16 cellular contexts compared by ENCODE assay signal in genomic region chr16:52491216-52491615, GRCh38. TPM values are rescaled to one million over a fixed set of nuclear protein-coding genes. Genes with fewer than 3 reads are reported as not detected.
A peak's percentile ranks its signal among the peaks of the same experiment; 100 is the strongest.
DNase-seq lines count a peak whose midpoint lies in the region; ATAC-seq and TF ChIP-seq lines count a peak whose summit lies in the region.
"Had no signal": no experiment of that assay in that cellular context is flagged by ENCODE, and none has a peak within 500 bp of the region (broad histone marks: within the 10 kb centered on the region; RNA-seq: fewer than 3 reads in every experiment).

No MANE protein-coding gene starts in this region.

- no peak overlapping the region for H3K23ac ChIP-seq in IMR-90 (ENCODE audit: low read depth, low read length)

- H4K8ac ChIP-seq in IMR-90 (ENCODE audit: low read depth in 2 of 2, low read length in 2 of 2) = no peak overlapping the region

- H4K5ac ChIP-seq in IMR-90 (ENCODE audit: low read depth, low read length) = no peak overlapping the region

- no peak overlapping the region for H3K9ac ChIP-seq in IMR-90 (ENCODE audit: low read depth, low read length)
- H3K9ac ChIP-seq: BLaER1 treated with 17β-estradiol and CSF1 and Interleukin-3, amounts not matched to agents 10 nM and 100 nM had no signal

- no peak overlapping the region for H3K4me3 Mint-ChIP-seq in progenitor cell of endocrine pancreas (ENCODE audit: low read depth)
- no peak overlapping the region for H3K4me3 Mint-ChIP-seq in type B pancreatic cell
- no peak overlapping the region for H3K4me3 Mint-ChIP-seq in naive thymus-derived CD4-positive, alpha-beta T cell
- H3K4me3 Mint-ChIP-seq: CD4-positive, CD25-positive, alpha-beta regulatory T cell had no signal

- no peak overlapping the region for H2BK20ac ChIP-seq in IMR-90 (ENCODE audit: low read depth, low read length)

- H3K56ac ChIP-seq in IMR-90 (ENCODE audit: extremely low read depth, insufficient read depth, low read length) = no peak overlapping the region

- H3K79me1 ChIP-seq in IMR-90 (ENCODE audit: low read depth in 1 of 2, low read length in 2 of 2) = no peaks in the 10 kb centered on the region

- in situ Hi-C loops in IMR-90 (cut with MboI; ENCODE audit: low sequenced_read_pairs) = no loop called here

- no peak overlapping the region for H4K91ac ChIP-seq in IMR-90 (ENCODE audit: insufficient read depth, low read depth, low read length)

- no peak for DNase-seq in IMR-90
- DNase-seq in medulla oblongata (ENCODE audit: extremely low spot score) = peak; percentile 64
- no peak for DNase-seq in progenitor cell of endocrine pancreas (ENCODE audit: low spot score, unreplicated experiment)
- no peak for DNase-seq in type B pancreatic cell (ENCODE audit: extremely low spot score, unreplicated experiment)
- no peak for DNase-seq in OCI-M2 (lab: John Stamatoyannopoulos, UW; ENCODE audit: unreplicated experiment)
- DNase-seq in naive thymus-derived CD4-positive, alpha-beta T cell = no peak
- DNase-seq: ACHN; CD4-positive, CD25-positive, alpha-beta regulatory T cell; DMS 273 treated with DMSO at 0.1 percent for 48 hours; H7 had no signal

- no peak overlapping the region for H2BK15ac ChIP-seq in IMR-90 (ENCODE audit: low read depth, low read length)

- POLR2A ChIA-PET in IMR-90 (lab: Charles Lee; ENCODE audit: unreplicated experiment) = no interaction called here
- POLR2A ChIA-PET in naive thymus-derived CD4-positive, alpha-beta T cell (lab: Charles Lee) = no interaction called here

- H3K4me3 ChIP-seq in IMR-90 (ENCODE audit: insufficient read depth, low read depth, low read length) = no peak overlapping the region
- no peak overlapping the region for H3K4me3 ChIP-seq in naive thymus-derived CD4-positive, alpha-beta T cell (ENCODE audit: low read length)
- H3K4me3 ChIP-seq: BLaER1 treated with 17β-estradiol and CSF1 and Interleukin-3, amounts not matched to agents 10 nM and 100 nM; GM12878; K562 had no signal

- no peak overlapping the region for H2BK5ac ChIP-seq in IMR-90 (ENCODE audit: low read depth, low read length, poor library complexity, severe bottlenecking)

- no CpG with 5 or more reads among the region's 1 CpG for WGBS in IMR-90 (ENCODE audit: extremely low coverage in 2 of 2, insufficient read length in 1 of 2), 2 experiments

- intact Hi-C loops in IMR-90 (cut with micrococcal nuclease) = no loop called here
- intact Hi-C loops in naive thymus-derived CD4-positive, alpha-beta T cell (cut with micrococcal nuclease) = no loop called here

- H2BK120ac ChIP-seq in IMR-90 (ENCODE audit: low read depth, low read length) = no peak overlapping the region

- TF ChIP-seq CTCF in 22Rv1 (IDR thresholded peaks at IDR 0.05) = no peak
- no peak for TF ChIP-seq CTCF in IMR-90 (conservative IDR thresholded peaks at IDR 0.05; ENCODE audit: low read depth, low read length)
- TF ChIP-seq CTCF in progenitor cell of endocrine pancreas (IDR thresholded peaks at IDR 0.05; ENCODE audit: unreplicated experiment) = no peak
- TF ChIP-seq CTCF in type B pancreatic cell (conservative IDR thresholded peaks at IDR 0.05) = no peak

- no peak overlapping the region for H3K14ac ChIP-seq in IMR-90 (replicated peaks; ENCODE audit: low read depth, low read length)

- H3K9me3 ChIP-seq in IMR-90 (ENCODE audit: control insufficient read depth, insufficient read depth, low read length) = peaks cover 2% of the 10 kb centered on the region; the same call in 1 of the 2 replicates
- no peaks in the 10 kb centered on the region for H3K9me3 ChIP-seq in naive thymus-derived CD4-positive, alpha-beta T cell (ENCODE audit: control insufficient read depth in 2 of 3, low read length in 3 of 3)

- no peaks in the 10 kb centered on the region for H3K4me1 ChIP-seq in IMR-90 (ENCODE audit: control insufficient read depth, insufficient read depth, low read length)
- H3K4me1 ChIP-seq in naive thymus-derived CD4-positive, alpha-beta T cell (ENCODE audit: control insufficient read depth in 2 of 2, insufficient read depth in 2 of 2, low read length in 2 of 2) = no peaks in the 10 kb centered on the region
- H3K4me1 ChIP-seq: BLaER1 treated with 17β-estradiol and CSF1 and Interleukin-3, amounts not matched to agents 10 nM and 100 nM had no signal

- BruUV-seq in IMR-90 (replicated peaks; lab: Mats Ljungman, UMichigan) = no TSS peak

- H3K36me3 Mint-ChIP-seq in progenitor cell of endocrine pancreas (ENCODE audit: insufficient read depth) (peaks cover 11% of the 10 kb centered on the region), type B pancreatic cell (peaks cover 3% of the 10 kb centered on the region)
- H3K36me3 Mint-ChIP-seq in naive thymus-derived CD4-positive, alpha-beta T cell = no peaks in the 10 kb centered on the region
- H3K36me3 Mint-ChIP-seq: CD4-positive, CD25-positive, alpha-beta regulatory T cell had no signal

- H3K27me3 Mint-ChIP-seq in progenitor cell of endocrine pancreas (no peaks in the 10 kb centered on the region), type B pancreatic cell (peaks cover 35% of the 10 kb centered on the region)
- no peaks in the 10 kb centered on the region for H3K27me3 Mint-ChIP-seq in naive thymus-derived CD4-positive, alpha-beta T cell
- H3K27me3 Mint-ChIP-seq: CD4-positive, CD25-positive, alpha-beta regulatory T cell had no signal

- H4K20me1 ChIP-seq in IMR-90 (ENCODE audit: insufficient read depth, low read length) = no peaks in the 10 kb centered on the region
- H4K20me1 ChIP-seq: BLaER1 treated with 17β-estradiol and CSF1 and Interleukin-3, amounts not matched to agents 10 nM and 100 nM had no signal

- H3K27ac Mint-ChIP-seq in progenitor cell of endocrine pancreas = peak overlapping the region; percentile 54
- H3K27ac Mint-ChIP-seq in type B pancreatic cell = no peak overlapping the region
- H3K27ac Mint-ChIP-seq in naive thymus-derived CD4-positive, alpha-beta T cell = no peak overlapping the region
- H3K27ac Mint-ChIP-seq: CD4-positive, CD25-positive, alpha-beta regulatory T cell had no signal

- TF ChIP-seq POLR2A in IMR-90 (IDR thresholded peaks at IDR 0.05; ENCODE audit: low read depth, low read length) = no peak

- H3K4ac ChIP-seq in IMR-90 (ENCODE audit: low read depth, low read length) = no peak overlapping the region

- H3K4me2 ChIP-seq in IMR-90 (ENCODE audit: low read depth, low read length) = no peak overlapping the region
- H3K4me2 ChIP-seq: BLaER1 treated with 17β-estradiol and CSF1 and Interleukin-3, amounts not matched to agents 10 nM and 100 nM had no signal

- peaks cover 6% of the 10 kb centered on the region for H3K9me3 Mint-ChIP-seq in progenitor cell of endocrine pancreas (ENCODE audit: low read depth)
- no peaks in the 10 kb centered on the region for H3K9me3 Mint-ChIP-seq in type B pancreatic cell
- H3K9me3 Mint-ChIP-seq in naive thymus-derived CD4-positive, alpha-beta T cell = peaks cover 0 to 14% (median 7%) of the 10 kb centered on the region in 11 donors

- no peak overlapping the region for H3K18ac ChIP-seq in IMR-90 (ENCODE audit: low read depth, low read length)

- no peak for ATAC-seq in IMR-90 (ENCODE audit: low read depth)
- no peak for ATAC-seq in naive thymus-derived CD4-positive, alpha-beta T cell
- ATAC-seq: GM12878, K562 had no signal

- dilution Hi-C loops in IMR-90 (cut with HindIII; ENCODE audit: low sequenced_read_pairs, unreplicated experiment) = no loop called here

- H3K36me3 ChIP-seq in IMR-90 (ENCODE audit: control insufficient read depth, insufficient read depth, low read length) = no peaks in the 10 kb centered on the region
- H3K36me3 ChIP-seq in naive thymus-derived CD4-positive, alpha-beta T cell (ENCODE audit: control insufficient read depth in 2 of 3, insufficient read depth in 3 of 3, low read length in 3 of 3) = no peaks in the 10 kb centered on the region
- H3K36me3 ChIP-seq: BLaER1 treated with 17β-estradiol and CSF1 and Interleukin-3, amounts not matched to agents 10 nM and 100 nM had no signal

- peak overlapping the region; percentile 40; the same call in 1 of the 2 replicates for H3K27ac ChIP-seq in 22Rv1
- no peak overlapping the region for H3K27ac ChIP-seq in IMR-90 (ENCODE audit: insufficient read depth, low read length)
- H3K27ac ChIP-seq in naive thymus-derived CD4-positive, alpha-beta T cell (ENCODE audit: low read depth, low read length) = no peak overlapping the region
- H3K27ac ChIP-seq: BLaER1 treated with 17β-estradiol and CSF1 and Interleukin-3, amounts not matched to agents 10 nM and 100 nM had no signal

- no peaks in the 10 kb centered on the region for H3K27me3 ChIP-seq in IMR-90 (ENCODE audit: control insufficient read depth, insufficient read depth, low read length)
- H3K27me3 ChIP-seq in naive thymus-derived CD4-positive, alpha-beta T cell (ENCODE audit: control insufficient read depth in 2 of 2, insufficient read depth in 2 of 2, low read length in 2 of 2) = no peaks in the 10 kb centered on the region
- H3K27me3 ChIP-seq: BLaER1 treated with 17β-estradiol and CSF1 and Interleukin-3, amounts not matched to agents 10 nM and 100 nM had no signal

- no peak for TF ChIP-seq RAD21 in IMR-90 (IDR thresholded peaks at IDR 0.05; ENCODE audit: low read length)

- H2AK9ac ChIP-seq in IMR-90 (replicated peaks; ENCODE audit: low read depth, low read length, poor library complexity) = no peak overlapping the region

- H3K9me1 ChIP-seq in IMR-90 (ENCODE audit: insufficient read depth, low read length) = no peaks in the 10 kb centered on the region

- H3K4me1 Mint-ChIP-seq in progenitor cell of endocrine pancreas (ENCODE audit: low read depth) (peaks cover 47% of the 10 kb centered on the region), type B pancreatic cell (ENCODE audit: unreplicated experiment) (peaks cover 5% of the 10 kb centered on the region)
- no peaks in the 10 kb centered on the region for H3K4me1 Mint-ChIP-seq in naive thymus-derived CD4-positive, alpha-beta T cell
- H3K4me1 Mint-ChIP-seq: CD4-positive, CD25-positive, alpha-beta regulatory T cell had no signal

- CTCF ChIA-PET in IMR-90 (lab: Yijun Ruan, JAX) = no interaction called here
- CTCF ChIA-PET in naive thymus-derived CD4-positive, alpha-beta T cell (lab: Charles Lee) = no interaction called here

- no peak overlapping the region for H2AFZ ChIP-seq in IMR-90 (replicated peaks; ENCODE audit: low read length, poor library complexity)

- H2AK5ac ChIP-seq in IMR-90 (ENCODE audit: low read depth, low read length) = no peak overlapping the region

TF ChIP-seq in IMR-90, 13 proteins besides CTCF, POLR2A, EP300 and RAD21:
- no peak for TF ChIP-seq MXI1 (IDR thresholded peaks at IDR 0.05; ENCODE audit: borderline replicate concordance, low read depth, low read length)
- TF ChIP-seq CEBPB (IDR thresholded peaks at IDR 0.05; ENCODE audit: low read depth, low read length) = 0 out of 2 replicates have a peak, but pooled peaks have one; percentile 14

RNA-seq across cellular contexts. Expression of gene TOX3, which starts 55.7 kb away (rescaled TPM):
- total RNA-seq in IMR-90 (2012; rRNA removed) = not detected in 2 replicates
- not detected in 2 replicates for polyA plus RNA-seq in IMR-90 (2012; rRNA removed)
- not detected in 2 replicates for polyA plus RNA-seq in IMR-90 (2012; cell fraction: cytosol; rRNA removed)
- not detected in 2 replicates for polyA plus RNA-seq in IMR-90 (2012; cell fraction: nucleus; rRNA removed; ENCODE audit: low replicate concordance)
- 80.8 and 84.8 TPM in 2 replicates for total RNA-seq in progenitor cell of endocrine pancreas
- total RNA-seq in type B pancreatic cell (ENCODE audit: low replicate concordance) = 14.7 and 18.4 TPM in 2 replicates
- total RNA-seq in naive thymus-derived CD4-positive, alpha-beta T cell = not detected
- not detected for polyA plus RNA-seq in naive thymus-derived CD4-positive, alpha-beta T cell
- total RNA-seq: A172; CD4-positive, CD25-positive, alpha-beta regulatory T cell; Daoy; GM12878; K562 had no signal
- polyA plus RNA-seq: CD4-positive, CD25-positive, alpha-beta regulatory T cell; GM12878; K562 had no signal

Comparison
In these comparisons a context has a peak if more than half of its experiments do, and no peak if none do; other contexts are left out.
1. RNA of gene TOX3, which starts 55.7 kb away (total RNA-seq): 80.8 to 84.8 TPM in progenitor cell of endocrine pancreas and 14.7 to 18.4 TPM in type B pancreatic cell; not detected in IMR-90 and not detected in naive thymus-derived CD4-positive, alpha-beta T cell; every median in the first group is over 10 times any median in the second.